2 cellular contexts compared by ENCODE assay signal in the genomic region with DNA sequence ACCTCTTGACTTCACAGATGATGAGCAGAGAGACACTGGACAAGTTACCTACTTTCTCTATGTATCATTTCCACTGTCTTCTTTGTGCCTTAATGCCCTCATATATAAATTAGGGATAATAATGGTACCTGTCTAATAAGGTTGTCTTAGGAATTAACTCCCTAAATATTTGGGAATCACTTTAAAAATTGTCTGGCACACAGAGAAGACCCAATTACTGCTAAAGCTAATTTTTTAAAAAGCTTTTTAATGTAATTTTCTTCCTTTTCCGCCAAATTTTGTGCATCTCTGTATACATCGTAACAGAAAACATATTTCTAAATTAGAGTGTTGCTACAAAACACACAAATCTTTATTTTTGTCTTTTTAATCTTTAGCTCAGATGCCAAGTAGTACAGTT.
TF ChIP-seq lines count a peak whose summit lies in the region.

No MANE protein-coding gene starts in this region.

TF ChIP-seq in SK-N-SH, 30 proteins besides CTCF, POLR2A, EP300 and RAD21:
- TF ChIP-seq NFIC (IDR thresholded peaks at IDR 0.05; ENCODE audit: borderline replicate concordance), result no peak

TF ChIP-seq in H1, 55 proteins besides CTCF, POLR2A, EP300 and RAD21:
- TF ChIP-seq ZNF274 (IDR thresholded peaks at IDR 0.05; ENCODE audit: borderline replicate concordance, extremely low read depth, low read length), result no peak
- TF ChIP-seq, protein P1, sequence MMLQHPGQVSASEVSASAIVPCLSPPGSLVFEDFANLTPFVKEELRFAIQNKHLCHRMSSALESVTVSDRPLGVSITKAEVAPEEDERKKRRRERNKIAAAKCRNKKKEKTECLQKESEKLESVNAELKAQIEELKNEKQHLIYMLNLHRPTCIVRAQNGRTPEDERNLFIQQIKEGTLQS (IDR thresholded peaks at IDR 0.05; ENCODE audit: insufficient read depth, low read depth, low read length), result no peak
- TF ChIP-seq CEBPB (IDR thresholded peaks at IDR 0.05; ENCODE audit: low read depth, low read length), result no peak
- no peak for TF ChIP-seq ASH2L (IDR thresholded peaks at IDR 0.05; ENCODE audit: low read length)
- no peak for TF ChIP-seq BCL11A (IDR thresholded peaks at IDR 0.05; ENCODE audit: low read depth in 2 of 2, low read length in 2 of 2)
- TF ChIP-seq CTBP2 (IDR thresholded peaks at IDR 0.05; ENCODE audit: borderline replicate concordance, insufficient read depth, insufficient read length, low read length), result no peak
- no peak for TF ChIP-seq TCF12 (IDR thresholded peaks at IDR 0.05; ENCODE audit: low read depth, low read length)
- no peak for TF ChIP-seq RXRA (IDR thresholded peaks at IDR 0.05; ENCODE audit: insufficient read depth, low read depth, low read length)
- TF ChIP-seq KDM5A (IDR thresholded peaks at IDR 0.05; ENCODE audit: low read length), result no peak
- no peak for TF ChIP-seq CBX8 (IDR thresholded peaks at IDR 0.05; ENCODE audit: borderline replicate concordance, low read depth, low read length)
- TF ChIP-seq FOSL1 (IDR thresholded peaks at IDR 0.05; ENCODE audit: insufficient read depth, low read depth, low read length), result no peak
- TF ChIP-seq SIX5 (IDR thresholded peaks at IDR 0.05; ENCODE audit: low read depth, low read length), result no peak
- TF ChIP-seq HDAC6 (IDR thresholded peaks at IDR 0.05; ENCODE audit: low read depth, low read length), result no peak
- TF ChIP-seq EZH2 (IDR thresholded peaks at IDR 0.05; ENCODE audit: low read depth, low read length, severe bottlenecking), result no peak
- TF ChIP-seq, protein P2, sequence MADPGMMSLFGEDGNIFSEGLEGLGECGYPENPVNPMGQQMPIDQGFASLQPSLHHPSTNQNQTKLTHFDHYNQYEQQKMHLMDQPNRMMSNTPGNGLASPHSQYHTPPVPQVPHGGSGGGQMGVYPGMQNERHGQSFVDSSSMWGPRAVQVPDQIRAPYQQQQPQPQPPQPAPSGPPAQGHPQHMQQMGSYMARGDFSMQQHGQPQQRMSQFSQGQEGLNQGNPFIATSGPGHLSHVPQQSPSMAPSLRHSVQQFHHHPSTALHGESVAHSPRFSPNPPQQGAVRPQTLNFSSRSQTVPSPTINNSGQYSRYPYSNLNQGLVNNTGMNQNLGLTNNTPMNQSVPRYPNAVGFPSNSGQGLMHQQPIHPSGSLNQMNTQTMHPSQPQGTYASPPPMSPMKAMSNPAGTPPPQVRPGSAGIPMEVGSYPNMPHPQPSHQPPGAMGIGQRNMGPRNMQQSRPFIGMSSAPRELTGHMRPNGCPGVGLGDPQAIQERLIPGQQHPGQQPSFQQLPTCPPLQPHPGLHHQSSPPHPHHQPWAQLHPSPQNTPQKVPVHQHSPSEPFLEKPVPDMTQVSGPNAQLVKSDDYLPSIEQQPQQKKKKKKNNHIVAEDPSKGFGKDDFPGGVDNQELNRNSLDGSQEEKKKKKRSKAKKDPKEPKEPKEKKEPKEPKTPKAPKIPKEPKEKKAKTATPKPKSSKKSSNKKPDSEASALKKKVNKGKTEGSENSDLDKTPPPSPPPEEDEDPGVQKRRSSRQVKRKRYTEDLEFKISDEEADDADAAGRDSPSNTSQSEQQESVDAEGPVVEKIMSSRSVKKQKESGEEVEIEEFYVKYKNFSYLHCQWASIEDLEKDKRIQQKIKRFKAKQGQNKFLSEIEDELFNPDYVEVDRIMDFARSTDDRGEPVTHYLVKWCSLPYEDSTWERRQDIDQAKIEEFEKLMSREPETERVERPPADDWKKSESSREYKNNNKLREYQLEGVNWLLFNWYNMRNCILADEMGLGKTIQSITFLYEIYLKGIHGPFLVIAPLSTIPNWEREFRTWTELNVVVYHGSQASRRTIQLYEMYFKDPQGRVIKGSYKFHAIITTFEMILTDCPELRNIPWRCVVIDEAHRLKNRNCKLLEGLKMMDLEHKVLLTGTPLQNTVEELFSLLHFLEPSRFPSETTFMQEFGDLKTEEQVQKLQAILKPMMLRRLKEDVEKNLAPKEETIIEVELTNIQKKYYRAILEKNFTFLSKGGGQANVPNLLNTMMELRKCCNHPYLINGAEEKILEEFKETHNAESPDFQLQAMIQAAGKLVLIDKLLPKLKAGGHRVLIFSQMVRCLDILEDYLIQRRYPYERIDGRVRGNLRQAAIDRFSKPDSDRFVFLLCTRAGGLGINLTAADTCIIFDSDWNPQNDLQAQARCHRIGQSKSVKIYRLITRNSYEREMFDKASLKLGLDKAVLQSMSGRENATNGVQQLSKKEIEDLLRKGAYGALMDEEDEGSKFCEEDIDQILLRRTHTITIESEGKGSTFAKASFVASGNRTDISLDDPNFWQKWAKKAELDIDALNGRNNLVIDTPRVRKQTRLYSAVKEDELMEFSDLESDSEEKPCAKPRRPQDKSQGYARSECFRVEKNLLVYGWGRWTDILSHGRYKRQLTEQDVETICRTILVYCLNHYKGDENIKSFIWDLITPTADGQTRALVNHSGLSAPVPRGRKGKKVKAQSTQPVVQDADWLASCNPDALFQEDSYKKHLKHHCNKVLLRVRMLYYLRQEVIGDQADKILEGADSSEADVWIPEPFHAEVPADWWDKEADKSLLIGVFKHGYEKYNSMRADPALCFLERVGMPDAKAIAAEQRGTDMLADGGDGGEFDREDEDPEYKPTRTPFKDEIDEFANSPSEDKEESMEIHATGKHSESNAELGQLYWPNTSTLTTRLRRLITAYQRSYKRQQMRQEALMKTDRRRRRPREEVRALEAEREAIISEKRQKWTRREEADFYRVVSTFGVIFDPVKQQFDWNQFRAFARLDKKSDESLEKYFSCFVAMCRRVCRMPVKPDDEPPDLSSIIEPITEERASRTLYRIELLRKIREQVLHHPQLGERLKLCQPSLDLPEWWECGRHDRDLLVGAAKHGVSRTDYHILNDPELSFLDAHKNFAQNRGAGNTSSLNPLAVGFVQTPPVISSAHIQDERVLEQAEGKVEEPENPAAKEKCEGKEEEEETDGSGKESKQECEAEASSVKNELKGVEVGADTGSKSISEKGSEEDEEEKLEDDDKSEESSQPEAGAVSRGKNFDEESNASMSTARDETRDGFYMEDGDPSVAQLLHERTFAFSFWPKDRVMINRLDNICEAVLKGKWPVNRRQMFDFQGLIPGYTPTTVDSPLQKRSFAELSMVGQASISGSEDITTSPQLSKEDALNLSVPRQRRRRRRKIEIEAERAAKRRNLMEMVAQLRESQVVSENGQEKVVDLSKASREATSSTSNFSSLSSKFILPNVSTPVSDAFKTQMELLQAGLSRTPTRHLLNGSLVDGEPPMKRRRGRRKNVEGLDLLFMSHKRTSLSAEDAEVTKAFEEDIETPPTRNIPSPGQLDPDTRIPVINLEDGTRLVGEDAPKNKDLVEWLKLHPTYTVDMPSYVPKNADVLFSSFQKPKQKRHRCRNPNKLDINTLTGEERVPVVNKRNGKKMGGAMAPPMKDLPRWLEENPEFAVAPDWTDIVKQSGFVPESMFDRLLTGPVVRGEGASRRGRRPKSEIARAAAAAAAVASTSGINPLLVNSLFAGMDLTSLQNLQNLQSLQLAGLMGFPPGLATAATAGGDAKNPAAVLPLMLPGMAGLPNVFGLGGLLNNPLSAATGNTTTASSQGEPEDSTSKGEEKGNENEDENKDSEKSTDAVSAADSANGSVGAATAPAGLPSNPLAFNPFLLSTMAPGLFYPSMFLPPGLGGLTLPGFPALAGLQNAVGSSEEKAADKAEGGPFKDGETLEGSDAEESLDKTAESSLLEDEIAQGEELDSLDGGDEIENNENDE (IDR thresholded peaks at IDR 0.05; ENCODE audit: insufficient replicate concordance, low read length), result no peak
- TF ChIP-seq TAF1 (IDR thresholded peaks at IDR 0.05; ENCODE audit: low read depth, low read length), result no peak
